Comparison of ENCODE assay signal across 8 cellular contexts in the genomic region with DNA sequence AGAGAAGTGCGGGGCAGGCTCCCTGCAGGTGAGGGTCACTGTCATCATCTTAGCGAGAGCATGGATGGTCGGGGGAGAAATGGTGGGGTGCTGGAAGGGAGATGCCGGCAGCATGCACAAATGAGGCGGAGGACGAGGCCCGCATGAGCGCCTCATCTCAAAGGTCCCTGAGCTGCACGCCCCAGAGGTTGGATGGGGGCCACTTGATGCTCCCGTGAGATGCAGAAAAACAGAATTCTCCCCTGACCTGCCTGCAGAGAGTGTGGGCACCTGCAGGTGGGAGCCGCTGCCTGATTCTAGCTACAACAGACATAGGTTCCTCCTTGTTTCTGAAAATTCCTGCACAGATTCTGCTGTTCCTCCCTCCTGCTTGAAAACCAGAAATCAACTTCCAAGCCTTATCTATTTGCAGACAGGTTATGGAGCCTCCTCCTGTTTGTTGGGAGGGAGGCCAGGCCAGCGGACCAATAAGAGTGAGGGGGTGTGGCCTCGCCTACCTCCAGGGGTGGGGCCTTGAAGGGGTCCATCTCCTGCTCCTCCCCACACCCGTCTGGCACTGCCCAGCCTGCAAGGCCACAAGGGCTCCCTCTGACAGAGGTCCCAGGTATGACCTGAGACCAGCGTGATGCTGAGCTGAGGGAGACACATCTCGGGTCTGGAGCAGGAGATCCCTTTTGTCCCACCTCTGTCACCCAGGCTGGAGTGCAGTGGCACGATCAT.
DNase-seq lines count a peak whose midpoint lies in the region; TF ChIP-seq lines count a peak whose summit lies in the region.

No MANE protein-coding gene starts in this region.

- WGBS in thymus = 96% methylated on average over 17 of the region's 17 CpGs

- H3K9me3 ChIP-seq in HEK293 (ENCODE audit: control insufficient read depth, insufficient read depth, low read depth, low read length) (no peaks in the 10 kb centered on the region), colonic mucosa (no peaks in the 10 kb centered on the region), thymus (ENCODE audit: control insufficient read depth) (no peaks in the 10 kb centered on the region)

- H3K36me3 ChIP-seq in GM06990 (ENCODE audit: control insufficient read depth, insufficient read depth, low read length) (peaks cover 31% of the 10 kb centered on the region), HEK293 (ENCODE audit: control insufficient read depth in 2 of 2, insufficient read depth in 1 of 2, low read length in 2 of 2) (peaks cover 4 to 28% of the 10 kb centered on the region in 2 experiments; a peak in 2 of 3 replicates), colonic mucosa (no peaks in the 10 kb centered on the region), thymus (ENCODE audit: control insufficient read depth, insufficient read depth) (peaks cover 61% of the 10 kb centered on the region)

- CTCF ChIA-PET in HEK293 (lab: Yijun Ruan, JAX) = interaction anchor here (0.5 kb wide), 1 partner anchor 40 kb away, joined by 5 read pairs; no protein-coding TSS in a partner anchor

- in situ Hi-C loops in ACHN (cut with HindIII; ENCODE audit: low pct_ligation_motif_present, low pct_unique_long_range_greater_than_20kb, low sequenced_read_pairs) = no loop called here

- H3K27me3 ChIP-seq in GM06990 (replicated peaks; ENCODE audit: control insufficient read depth, insufficient read depth, low read length) (no peaks in the 10 kb centered on the region), colonic mucosa (no peaks in the 10 kb centered on the region), thymus (ENCODE audit: control insufficient read depth, insufficient read depth) (no peaks in the 10 kb centered on the region)

- intact Hi-C loops in colonic mucosa (cut with DNase I) = no loop called here

- TF ChIP-seq CTCF in GM06990 (IDR thresholded peaks at IDR 0.05; ENCODE audit: insufficient read depth, low read length, poor library complexity, severe bottlenecking) (no peak), HEK293 (tag by site-specific recombination; IDR thresholded peaks at IDR 0.05) (no peak), colonic mucosa (IDR thresholded peaks at IDR 0.05) (no peak), coronary artery (IDR thresholded peaks at IDR 0.05) (no peak)

- POLR2A ChIA-PET in HEK293 (lab: Yijun Ruan, JAX) = interaction anchor here (0.6 kb wide), 1 partner anchor 9 kb away, joined by 9 read pairs; no protein-coding TSS in a partner anchor

- DNase-seq in ACHN (peak; percentile 75), GM06990 (ENCODE audit: extremely low read depth, insufficient read length) (peak; percentile 74), NCI-H82 (lab: John Stamatoyannopoulos, UW) (peak; percentile 74), colonic mucosa (peak; percentile 65), coronary artery (ENCODE audit: low spot score) (no peak)
- no peak for DNase-seq in stimulated activated CD4-positive, alpha-beta T cell treated with anti-CD3 and anti-CD28 coated beads, Interleukin-4, amount 100 ng/mL, for 24 hours

- H3K9ac ChIP-seq in colonic mucosa (ENCODE audit: low read depth in 2 of 2, low read length in 2 of 2) = no peak overlapping the region

- H3K27ac ChIP-seq in HEK293 (ENCODE audit: extremely low read depth, low read depth, low read length) (no peak overlapping the region), colonic mucosa (no peak overlapping the region), thymus (ENCODE audit: low read depth) (peak overlapping the region; percentile 18), coronary artery (no peak overlapping the region)

- H3K4me3 ChIP-seq in GM06990 (replicated peaks; ENCODE audit: low read depth, low read length) = no peak overlapping the region
- no peak overlapping the region for H3K4me3 ChIP-seq in HEK293 (ENCODE audit: low read depth, low read length)
- no peak overlapping the region for H3K4me3 ChIP-seq in colonic mucosa
- no peak overlapping the region for H3K4me3 ChIP-seq in thymus (ENCODE audit: low read length)
- H3K4me3 ChIP-seq in coronary artery = no peak overlapping the region

- H3K4me1 ChIP-seq in HEK293 (ENCODE audit: control insufficient read depth, insufficient read depth, low read length) (no peaks in the 10 kb centered on the region), colonic mucosa (no peaks in the 10 kb centered on the region), thymus (ENCODE audit: control insufficient read depth, insufficient read depth, low read length) (no peaks in the 10 kb centered on the region)

TF ChIP-seq in HEK293, 187 proteins besides CTCF, POLR2A, EP300 and RAD21:
- no peak for TF ChIP-seq ZNF571 (tag by site-specific recombination; IDR thresholded peaks at IDR 0.05)
- no peak for TF ChIP-seq ZNF324 (tag by site-specific recombination; IDR thresholded peaks at IDR 0.05)
- 0 out of 2 replicates have a peak, but pooled peaks have one; percentile 37 for TF ChIP-seq IKZF3 (tag by site-specific recombination; IDR thresholded peaks at IDR 0.05)
- no peak for TF ChIP-seq HOXD13 (CRISPR knock-in tag; IDR thresholded peaks at IDR 0.05; ENCODE audit: borderline replicate concordance)
- no peak for TF ChIP-seq ZNF433 (tag by site-specific recombination; IDR thresholded peaks at IDR 0.05; ENCODE audit: low read depth)
- no peak for TF ChIP-seq ZNF658 (tag by site-specific recombination; IDR thresholded peaks at IDR 0.05)
- peak; percentile 24; the same call in 1 of the 2 replicates for TF ChIP-seq KLF9 (tag by site-specific recombination; IDR thresholded peaks at IDR 0.05; ENCODE audit: low read depth)
- TF ChIP-seq ZNF394 (tag by site-specific recombination; IDR thresholded peaks at IDR 0.05; ENCODE audit: borderline replicate concordance) = no peak
- TF ChIP-seq SP2 (tag by site-specific recombination; IDR thresholded peaks at IDR 0.05) = peak; percentile 48
- no peak for TF ChIP-seq ZNF37A (tag by site-specific recombination; IDR thresholded peaks at IDR 0.05)
- 0 out of 2 replicates have a peak, but pooled peaks have one; percentile 65 for TF ChIP-seq ZBTB6 (tag by site-specific recombination; IDR thresholded peaks at IDR 0.05)
- TF ChIP-seq ZNF48 (tag by site-specific recombination; IDR thresholded peaks at IDR 0.05) = no peak
- TF ChIP-seq SP3 (tag by site-specific recombination; IDR thresholded peaks at IDR 0.05) = peak; percentile 49; the same call in 1 of the 2 replicates
- TF ChIP-seq WT1 (tag by site-specific recombination; IDR thresholded peaks at IDR 0.05) = no peak
- TF ChIP-seq, protein P1, sequence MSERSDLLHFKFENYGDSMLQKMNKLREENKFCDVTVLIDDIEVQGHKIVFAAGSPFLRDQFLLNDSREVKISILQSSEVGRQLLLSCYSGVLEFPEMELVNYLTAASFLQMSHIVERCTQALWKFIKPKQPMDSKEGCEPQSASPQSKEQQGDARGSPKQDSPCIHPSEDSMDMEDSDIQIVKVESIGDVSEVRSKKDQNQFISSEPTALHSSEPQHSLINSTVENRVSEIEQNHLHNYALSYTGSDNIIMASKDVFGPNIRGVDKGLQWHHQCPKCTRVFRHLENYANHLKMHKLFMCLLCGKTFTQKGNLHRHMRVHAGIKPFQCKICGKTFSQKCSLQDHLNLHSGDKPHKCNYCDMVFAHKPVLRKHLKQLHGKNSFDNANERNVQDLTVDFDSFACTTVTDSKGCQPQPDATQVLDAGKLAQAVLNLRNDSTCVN (tag by site-specific recombination; optimal IDR thresholded peaks at IDR 0.05) = no peak
- peak; percentile 96 for TF ChIP-seq ZNF600 (tag by site-specific recombination; IDR thresholded peaks at IDR 0.05)
- no peak for TF ChIP-seq ZNF555 (tag by site-specific recombination; conservative IDR thresholded peaks at IDR 0.05)
- TF ChIP-seq ZBTB17 (tag by site-specific recombination; IDR thresholded peaks at IDR 0.05) = 0 out of 2 replicates have a peak, but pooled peaks have one; percentile 25
TF ChIP-seq in HEK293: peak in this region for 7.

Comparison
In these comparisons a context has a peak if more than half of its experiments do, and no peak if none do; other contexts are left out.
1. DNase-seq: peak in ACHN (single experiment), GM06990 (single experiment), NCI-H82 (single experiment) and colonic mucosa (single experiment); none in coronary artery (single experiment) and stimulated activated CD4-positive, alpha-beta T cell treated with anti-CD3 and anti-CD28 coated beads, Interleukin-4, amount 100 ng/mL, for 24 hours (single experiment).